Comparison of ENCODE assay signal across 18 cellular contexts in the genomic region with DNA sequence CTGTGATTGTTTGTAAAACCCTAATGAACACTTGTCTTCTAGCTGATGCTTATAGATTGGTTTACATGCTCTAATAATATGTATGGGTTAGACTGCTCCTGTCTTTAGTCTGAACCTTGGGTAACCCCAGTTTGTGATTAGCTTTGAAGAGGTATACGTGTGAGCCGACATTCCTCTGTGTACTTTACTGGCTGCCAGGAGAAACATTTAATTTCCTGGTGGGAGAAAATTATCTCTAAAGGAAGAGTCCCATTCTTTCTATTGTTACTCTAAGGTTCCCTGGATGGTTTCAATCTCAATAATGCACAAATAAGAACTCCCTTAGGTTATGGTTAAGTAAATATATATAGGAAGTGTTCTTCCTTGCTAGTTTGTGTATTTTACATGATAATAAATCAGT.
"Had no signal": no experiment of that assay in that cellular context is flagged by ENCODE, and none has a peak within 500 bp of the region (broad histone marks: within the 10 kb centered on the region; RNA-seq: fewer than 3 reads in every experiment).

No MANE protein-coding gene starts in this region.

- H3K27me3 ChIP-seq: colonic mucosa, gastrocnemius medialis, right atrium auricular region, suprapubic skin, thyroid gland had no signal

- H3K9me3 ChIP-seq: colonic mucosa, gastrocnemius medialis, thyroid gland had no signal

- H3K27ac ChIP-seq: colonic mucosa, gastrocnemius medialis, right atrium auricular region, suprapubic skin, thyroid gland had no signal

- ATAC-seq: esophagus mucosa; gastrocnemius medialis; naive thymus-derived CD4-positive, alpha-beta T cell; stimulated activated effector memory CD8-positive, alpha-beta T cell treated with anti-CD3 and anti-CD28 coated beads, Interleukin-12 subunit alpha, Interleukin-12 subunit beta, amount 100 ng/mL, for 72 hours; stimulated activated naive CD8-positive, alpha-beta T cell treated with anti-CD3 and anti-CD28 coated beads, Interleukin-15, Interleukin-2, amounts not matched to agents 100 U/mL and 50 U/mL, for 24 hours had no signal

- DNase-seq: colonic mucosa; effector CD8-positive, alpha-beta T cell; gastrocnemius medialis; glutamatergic neuron; kidney glomerular epithelial cell; mammary epithelial cell; naive thymus-derived CD4-positive, alpha-beta T cell; nephron progenitor cell; posterior cingulate gyrus; stimulated activated CD4-positive, alpha-beta T cell treated with anti-CD3 and anti-CD28 coated beads, Interleukin-4, amount 100 ng/mL, for 1 hour; stimulated activated CD8-positive, alpha-beta memory T cell treated with anti-CD3 and anti-CD28 coated beads, Interleukin-4, amount 100 ng/mL, for 48 hours; stimulated activated naive CD8-positive, alpha-beta T cell treated with anti-CD3 and anti-CD28 coated beads, Interleukin-15, Interleukin-2, amounts not matched to agents 100 U/mL and 50 U/mL, for 24 hours; thyroid gland had no signal

- H3K4me1 ChIP-seq: colonic mucosa, gastrocnemius medialis, right atrium auricular region, suprapubic skin, thyroid gland had no signal

- H3K36me3 ChIP-seq: colonic mucosa, gastrocnemius medialis, right atrium auricular region, suprapubic skin, thyroid gland had no signal

- H3K4me3 ChIP-seq: colonic mucosa, gastrocnemius medialis, right atrium auricular region, smooth muscle cell, suprapubic skin, thyroid gland had no signal
